In genomic region chr11:1832181-1832988, GRCh38 we compare ENCODE assay signal across 8 cellular contexts. TPM values are rescaled to one million over a fixed set of nuclear protein-coding genes. Genes with fewer than 3 reads are reported as not detected.
DNase-seq lines count a peak whose midpoint lies in the region; ATAC-seq and TF ChIP-seq lines count a peak whose summit lies in the region.

No MANE protein-coding gene starts in this region.

- H3K36me3 ChIP-seq in PC-3 (ENCODE audit: low read depth, low read length), result no peaks in the 10 kb centered on the region
- no peaks in the 10 kb centered on the region for H3K36me3 ChIP-seq in prostate gland

- H4K20me1 ChIP-seq in PC-3 (ENCODE audit: low read length), result no peaks in the 10 kb centered on the region

- no peaks in the 10 kb centered on the region for H3K9me3 ChIP-seq in PC-3 (ENCODE audit: low read length)
- no peaks in the 10 kb centered on the region for H3K9me3 ChIP-seq in prostate gland

- 17% methylated on average over 38 of the region's 45 CpGs for WGBS in prostate gland

- peaks cover 59% of the 10 kb centered on the region for H3K4me1 ChIP-seq in PC-3 (ENCODE audit: insufficient read depth, low read length)
- H3K4me1 ChIP-seq in prostate gland (replicated peaks), result peaks cover 8% of the 10 kb centered on the region

- peak overlapping the region; percentile 69 for H2AFZ ChIP-seq in PC-3 (ENCODE audit: low read length)

- peak; percentile 12 for DNase-seq in NCI-H1092 treated with DMSO at 0.1 percent for 48 hours (lab: John Stamatoyannopoulos, UW)
- DNase-seq in NCI-H1092 (lab: John Stamatoyannopoulos, UW), result no peak
- peak; percentile 41 for DNase-seq in PC-3
- DNase-seq in activated gamma-delta T cell (lab: John Stamatoyannopoulos, UW), result peak; percentile 43
- DNase-seq in glomerular visceral epithelial cell (ENCODE audit: extremely low spot score), result peak; percentile 24
- no peak for DNase-seq in prostate gland (ENCODE audit: low spot score)

- POLR2A ChIA-PET in PC-3 (lab: Charles Lee; ENCODE audit: unreplicated experiment), result interaction anchor here (0.6 kb wide), 2 partner anchors 243 to 324 kb away, joined by 5 to 16 read pairs; no protein-coding TSS in a partner anchor

- TF ChIP-seq POLR2A in prostate gland (IDR thresholded peaks at IDR 0.05), result no peak

- no peaks in the 10 kb centered on the region for H3K9me2 ChIP-seq in PC-3 (replicated peaks; ENCODE audit: low read length)

- BruUV-seq in PC-3 (replicated peaks; lab: Mats Ljungman, UMichigan), result no TSS peak

- peak overlapping the region; percentile 56; the same call in 1 of the 2 replicates for H3K4me3 ChIP-seq in PC-3 (ENCODE audit: low read length)
- H3K4me3 ChIP-seq in prostate gland, result no peak overlapping the region

- H3K27me3 ChIP-seq in PC-3 (ENCODE audit: low read length) (no peaks in the 10 kb centered on the region), prostate gland (replicated peaks; ENCODE audit: insufficient read depth) (peaks cover 5% of the 10 kb centered on the region)

- H3F3A ChIP-seq in PC-3 (ENCODE audit: low read length, unreplicated experiment), result no peaks in the 10 kb centered on the region

- intact Hi-C loops in PC-3 (cut with micrococcal nuclease), result loop anchor here (1.0 to 10.0 kb wide), 3 partner anchors 70 to 322 kb away; partner anchors contain the start of gene CTSD
- intact Hi-C loops in prostate gland (cut with DNase I), result loop anchor here (1.0 kb wide), 2 partner anchors 138 to 181 kb away; no protein-coding TSS in a partner anchor

- H3K27ac ChIP-seq in PC-3 (ENCODE audit: low read length) (no peak overlapping the region), prostate gland (no peak overlapping the region)

- TF ChIP-seq CTCF in PC-3 (conservative IDR thresholded peaks at IDR 0.05; ENCODE audit: low read depth, low read length), result peak; percentile 92
- TF ChIP-seq CTCF in prostate gland (IDR thresholded peaks at IDR 0.05), result peak; percentile 93 to 97 (median 96)

- CTCF ChIA-PET in PC-3 (lab: Charles Lee), result interaction anchor here (0.6 to 2.9 kb wide), 22 partner anchors 8 to 1041 kb away, joined by 3 to 96 read pairs (median 6); partner anchors contain the start of gene KRTAP5-6

- peak overlapping the region; percentile 74 for H3K4me2 ChIP-seq in PC-3 (ENCODE audit: low read length)

- peak; percentile 32 for ATAC-seq in PC-3
- no peak for ATAC-seq in GM19351 (IDR thresholded peaks at IDR 0.05; ENCODE audit: unreplicated experiment)
- no peak for ATAC-seq in GM21367 (IDR thresholded peaks at IDR 0.05; ENCODE audit: unreplicated experiment)

- H3K9ac ChIP-seq in PC-3 (ENCODE audit: low read length), result no peak overlapping the region

- H3K79me2 ChIP-seq in PC-3 (ENCODE audit: low read length), result no peaks in the 10 kb centered on the region

RNA-seq across cellular contexts. Expression of gene SYT8, which starts 2.4 kb away (rescaled TPM):
- total RNA-seq in PC-3 (2014; rRNA removed) (4.7 and 7.8 TPM in 2 replicates), prostate gland (1 to 10 TPM; 1.7 to 4.1 TPM)

RNA-seq across cellular contexts. Expression of gene TNNI2, which starts 6.4 kb away (rescaled TPM):
- total RNA-seq in PC-3 (2014; rRNA removed) (0.55 TPM in 1 of 2 replicates, not detected in the other), prostate gland (1 to 10 TPM in 1 of 2 donors, not detected in 1; 5.5 TPM)

RNA-seq across cellular contexts. Expression of gene LSP1, which starts 20.5 kb away (rescaled TPM):
- total RNA-seq in PC-3 (2014; rRNA removed) (not detected in 2 replicates), prostate gland (10 to 100 TPM in 1 of 2 donors, 1 to 10 TPM in 1; 6.7 to 11.6 TPM)

RNA-seq across cellular contexts. Expression of gene PRR33, which starts 59.3 kb away (rescaled TPM):
- not detected in 2 replicates for total RNA-seq in PC-3 (2014; rRNA removed)
- under 1 TPM in 1 of 2 donors, not detected in 1; 0.17 TPM for total RNA-seq in prostate gland

Comparison
In these comparisons a context has a peak if more than half of its experiments do, and no peak if none do; other contexts are left out.
1. DNase-seq: peak in NCI-H1092 treated with DMSO at 0.1 percent for 48 hours (single experiment), PC-3 (single experiment), activated gamma-delta T cell (single experiment) and glomerular visceral epithelial cell (single experiment); none in NCI-H1092 (single experiment) and prostate gland (single experiment).